ENCODE assay signal across 9 cellular contexts in the genomic region with DNA sequence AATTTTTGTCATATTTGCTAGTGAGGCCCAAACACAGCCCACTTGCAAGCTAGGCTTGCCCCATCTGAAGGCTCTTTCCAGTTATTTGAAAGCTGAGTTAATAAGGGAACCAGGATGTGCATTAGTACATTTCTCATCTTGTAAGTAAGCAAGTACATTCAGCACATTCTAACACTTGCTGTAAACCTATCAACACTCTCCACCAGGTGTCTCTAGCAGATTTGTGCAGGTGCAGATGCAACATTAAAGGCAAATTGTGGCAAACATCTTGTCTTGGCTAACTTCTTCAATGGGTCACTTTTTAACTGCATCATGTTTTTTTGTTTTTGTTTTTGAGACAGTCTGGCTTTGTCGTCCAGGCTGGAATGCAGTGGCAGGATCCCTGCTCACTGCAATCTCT. TPM values are rescaled to one million over a fixed set of nuclear protein-coding genes. Genes with fewer than 3 reads are reported as not detected.
A peak's percentile ranks its signal among the peaks of the same experiment; 100 is the strongest.
DNase-seq lines count a peak whose midpoint lies in the region; ATAC-seq and TF ChIP-seq lines count a peak whose summit lies in the region.
"Had no signal": no experiment of that assay in that cellular context is flagged by ENCODE, and none has a peak within 500 bp of the region (broad histone marks: within the 10 kb centered on the region; RNA-seq: fewer than 3 reads in every experiment).

No MANE protein-coding gene starts in this region.

- H4K20me1 ChIP-seq in PC-3 (ENCODE audit: low read length) = no peaks in the 10 kb centered on the region

- H3K27ac ChIP-seq in PC-3 (ENCODE audit: low read length) (no peak overlapping the region), colonic mucosa (no peak overlapping the region)

- no peaks in the 10 kb centered on the region for H3K79me2 ChIP-seq in PC-3 (ENCODE audit: low read length)

- peaks cover 2% of the 10 kb centered on the region for H3K9me3 Mint-ChIP-seq in activated CD4-positive, alpha-beta T cell treated with anti-CD3 and anti-CD28 coated beads, Interleukin-2, amount 10 ng/mL, durations not matched to agents 7 days and 5 days
- no peaks in the 10 kb centered on the region for H3K9me3 Mint-ChIP-seq in naive B cell
- H3K9me3 Mint-ChIP-seq: dendritic cell treated with granulocyte-macrophage colony-stimulating factor and Interleukin-4, amounts not matched to agents 40 ng/mL and 50 ng/mL, for 4 days had no signal

- H3K9me2 ChIP-seq in PC-3 (replicated peaks; ENCODE audit: low read length) = no peaks in the 10 kb centered on the region

- no peak overlapping the region for H3K4me3 Mint-ChIP-seq in activated CD4-positive, alpha-beta T cell treated with anti-CD3 and anti-CD28 coated beads, Interleukin-2, amount 10 ng/mL, durations not matched to agents 7 days and 5 days
- no peak overlapping the region for H3K4me3 Mint-ChIP-seq in naive B cell
- H3K4me3 Mint-ChIP-seq: dendritic cell treated with granulocyte-macrophage colony-stimulating factor and Interleukin-4, amounts not matched to agents 40 ng/mL and 50 ng/mL, for 4 days had no signal

- no peak overlapping the region for H3K9ac ChIP-seq in PC-3 (ENCODE audit: low read length)
- no peak overlapping the region for H3K9ac ChIP-seq in colonic mucosa (ENCODE audit: low read depth in 2 of 2, low read length in 2 of 2)

- BruUV-seq in PC-3 (replicated peaks; lab: Mats Ljungman, UMichigan) = no TSS peak

- DNase-seq in activated CD4-positive, alpha-beta T cell treated with anti-CD3 and anti-CD28 coated beads, Interleukin-2, amount 10 ng/mL, durations not matched to agents 7 days and 5 days = peak; percentile 61
- DNase-seq in activated CD4-positive, alpha-beta T cell treated with anti-CD3 and anti-CD28 coated beads, Interleukin-2, amount 50 U/mL, for 4 hours = no peak
- peak; percentile 68 for DNase-seq in GM20000 (ENCODE audit: low spot score)
- peak; percentile 46 for DNase-seq in HT1080 (ENCODE audit: low read depth)
- DNase-seq in PC-3 = peak; percentile 72
- DNase-seq in colonic mucosa = peak; percentile 55
- DNase-seq in naive B cell = peak; percentile 38
- DNase-seq in anterior cingulate cortex (lab: John Stamatoyannopoulos, UW) = no peak

- POLR2A ChIA-PET in activated CD4-positive, alpha-beta T cell treated with anti-CD3 and anti-CD28 coated beads, Interleukin-2, amount 10 ng/mL, durations not matched to agents 7 days and 5 days (lab: Charles Lee) = no interaction called here
- POLR2A ChIA-PET in PC-3 (lab: Charles Lee; ENCODE audit: unreplicated experiment) = no interaction called here

- H3K4me3 ChIP-seq in PC-3 (ENCODE audit: low read length) (no peak overlapping the region), colonic mucosa (no peak overlapping the region)

- intact Hi-C loops in PC-3 (cut with micrococcal nuclease) = loop anchor here (1.0 to 2.0 kb wide), 3 partner anchors 128 to 421 kb away; no protein-coding TSS in a partner anchor
- intact Hi-C loops in colonic mucosa (cut with DNase I) = loop anchor here (5.0 kb wide), 1 partner anchor 129 kb away; no protein-coding TSS in a partner anchor

- no peak overlapping the region for H3K27ac Mint-ChIP-seq in activated CD4-positive, alpha-beta T cell treated with anti-CD3 and anti-CD28 coated beads, Interleukin-2, amount 10 ng/mL, durations not matched to agents 7 days and 5 days
- H3K27ac Mint-ChIP-seq in naive B cell = no peak overlapping the region
- H3K27ac Mint-ChIP-seq: dendritic cell treated with granulocyte-macrophage colony-stimulating factor and Interleukin-4, amounts not matched to agents 40 ng/mL and 50 ng/mL, for 4 days had no signal

- H3F3A ChIP-seq in PC-3 (ENCODE audit: low read length, unreplicated experiment) = no peaks in the 10 kb centered on the region

- ATAC-seq in PC-3 = peak; percentile 42
- ATAC-seq in naive B cell (ENCODE audit: low read depth in 2 of 2) = peak; percentile 61 to 80

- H3K4me1 ChIP-seq in PC-3 (ENCODE audit: insufficient read depth, low read length) = peaks cover 11% of the 10 kb centered on the region
- no peaks in the 10 kb centered on the region for H3K4me1 ChIP-seq in colonic mucosa

- H3K36me3 Mint-ChIP-seq in activated CD4-positive, alpha-beta T cell treated with anti-CD3 and anti-CD28 coated beads, Interleukin-2, amount 10 ng/mL, durations not matched to agents 7 days and 5 days (ENCODE audit: low read depth) = no peaks in the 10 kb centered on the region
- H3K36me3 Mint-ChIP-seq in naive B cell = no peaks in the 10 kb centered on the region

- no peaks in the 10 kb centered on the region for H3K27me3 ChIP-seq in PC-3 (ENCODE audit: low read length)
- no peaks in the 10 kb centered on the region for H3K27me3 ChIP-seq in colonic mucosa

- H3K36me3 ChIP-seq in PC-3 (ENCODE audit: low read depth, low read length) (no peaks in the 10 kb centered on the region), colonic mucosa (no peaks in the 10 kb centered on the region)

- H3K4me1 Mint-ChIP-seq in activated CD4-positive, alpha-beta T cell treated with anti-CD3 and anti-CD28 coated beads, Interleukin-2, amount 10 ng/mL, durations not matched to agents 7 days and 5 days = no peaks in the 10 kb centered on the region
- H3K4me1 Mint-ChIP-seq in naive B cell = no peaks in the 10 kb centered on the region

- H3K4me2 ChIP-seq in PC-3 (ENCODE audit: low read length) = no peak overlapping the region

- H3K9me3 ChIP-seq in PC-3 (ENCODE audit: low read length) (no peaks in the 10 kb centered on the region), colonic mucosa (no peaks in the 10 kb centered on the region)

- no peak overlapping the region for H2AFZ ChIP-seq in PC-3 (ENCODE audit: low read length)

- TF ChIP-seq CTCF in GM20000 (IDR thresholded peaks at IDR 0.05; ENCODE audit: extremely low read depth, missing control alignments) (peak; percentile 35), PC-3 (conservative IDR thresholded peaks at IDR 0.05; ENCODE audit: low read depth, low read length) (peak; percentile 80), colonic mucosa (IDR thresholded peaks at IDR 0.05) (peak; percentile 39)

- CTCF ChIA-PET in activated CD4-positive, alpha-beta T cell treated with anti-CD3 and anti-CD28 coated beads, Interleukin-2, amount 10 ng/mL, durations not matched to agents 7 days and 5 days (lab: Charles Lee) = interaction anchor here (0.6 to 1.0 kb wide), 2 partner anchors 279 to 298 kb away, joined by 3 to 5 read pairs; no protein-coding TSS in a partner anchor
- CTCF ChIA-PET in PC-3 (lab: Charles Lee) = interaction anchor here (0.6 kb wide), 1 partner anchor 1773 kb away, joined by 3 read pairs; no protein-coding TSS in a partner anchor

- no peaks in the 10 kb centered on the region for H3K27me3 Mint-ChIP-seq in activated CD4-positive, alpha-beta T cell treated with anti-CD3 and anti-CD28 coated beads, Interleukin-2, amount 10 ng/mL, durations not matched to agents 7 days and 5 days
- no peaks in the 10 kb centered on the region for H3K27me3 Mint-ChIP-seq in naive B cell
- H3K27me3 Mint-ChIP-seq: dendritic cell treated with granulocyte-macrophage colony-stimulating factor and Interleukin-4, amounts not matched to agents 40 ng/mL and 50 ng/mL, for 4 days had no signal

RNA-seq across cellular contexts. Expression of gene MFSD6, which starts 25.3 kb away (rescaled TPM):
- total RNA-seq in activated CD4-positive, alpha-beta T cell treated with anti-CD3 and anti-CD28 coated beads, Interleukin-2, amount 10 ng/mL, durations not matched to agents 7 days and 5 days = 10 to 100 TPM; 42.3 to 42.8 TPM
- 3.0 and 3.1 TPM in 2 replicates for total RNA-seq in HT1080 (2014; rRNA removed; shearing (Covaris generic))
- polyA plus RNA-seq in HT1080 (2015; cell fraction: cytosol; rRNA removed) = 3.4 and 7.7 TPM in 2 replicates
- 2.8 and 6.2 TPM in 2 replicates for polyA plus RNA-seq in HT1080 (2015; cell fraction: nucleus; rRNA removed)
- 20.9 and 23.0 TPM in 2 replicates for total RNA-seq in PC-3 (2014; rRNA removed)
- 10 to 100 TPM; 60.9 to 83.3 TPM for total RNA-seq in colonic mucosa
- polyA plus RNA-seq in naive B cell (ENCODE audit: low read depth in 6 of 6) = 10 to 100 TPM in 4 of 6 donors, 1 to 10 TPM in 2; 2.0 to 16.7 (median 12.0) TPM

RNA-seq across cellular contexts. Expression of gene INPP1, which starts 39.5 kb away (rescaled TPM):
- total RNA-seq in activated CD4-positive, alpha-beta T cell treated with anti-CD3 and anti-CD28 coated beads, Interleukin-2, amount 10 ng/mL, durations not matched to agents 7 days and 5 days = 1 to 10 TPM; 6.7 to 6.9 TPM
- 4.5 and 5.4 TPM in 2 replicates for total RNA-seq in HT1080 (2014; rRNA removed; shearing (Covaris generic))
- polyA plus RNA-seq in HT1080 (2015; cell fraction: cytosol; rRNA removed) = 13.5 and 15.0 TPM in 2 replicates
- polyA plus RNA-seq in HT1080 (2015; cell fraction: nucleus; rRNA removed) = 15.3 and 17.4 TPM in 2 replicates
- total RNA-seq in PC-3 (2014; rRNA removed) = 4.0 and 5.6 TPM in 2 replicates
- 10 to 100 TPM; 35.3 to 39.2 TPM for total RNA-seq in colonic mucosa
- 1 to 10 TPM in 5 of 6 donors, not detected in 1; 1.3 to 4.4 (median 3.4) TPM for polyA plus RNA-seq in naive B cell (ENCODE audit: low read depth in 6 of 6)

Comparison
In these comparisons a context has a peak if more than half of its experiments do, and no peak if none do; other contexts are left out.
1. DNase-seq: peak in activated CD4-positive, alpha-beta T cell treated with anti-CD3 and anti-CD28 coated beads, Interleukin-2, amount 10 ng/mL, durations not matched to agents 7 days and 5 days (single experiment), GM20000 (single experiment), HT1080 (single experiment), PC-3 (single experiment), colonic mucosa (single experiment) and naive B cell (single experiment); none in activated CD4-positive, alpha-beta T cell treated with anti-CD3 and anti-CD28 coated beads, Interleukin-2, amount 50 U/mL, for 4 hours (0 of 2) and anterior cingulate cortex (0 of 58).
2. Peak in every context shown above with its lines, with median percentiles within 50 percentile points of each other: CTCF ChIP-seq.